Comparison of ENCODE assay signal across 9 cellular contexts in genomic region chr20:13221673-13222318, GRCh38. TPM values are rescaled to one million over a fixed set of nuclear protein-coding genes. Genes with fewer than 3 reads are reported as not detected.
A peak's percentile ranks its signal among the peaks of the same experiment; 100 is the strongest.
DNase-seq lines count a peak whose midpoint lies in the region; ATAC-seq and TF ChIP-seq lines count a peak whose summit lies in the region.
"Had no signal": no experiment of that assay in that cellular context is flagged by ENCODE, and none has a peak within 500 bp of the region (broad histone marks: within the 10 kb centered on the region; RNA-seq: fewer than 3 reads in every experiment).

No MANE protein-coding gene starts in this region.

- no peak overlapping the region for H3K4me2 ChIP-seq in OCI-LY7 (ENCODE audit: low read length)

- CTCF ChIA-PET in OCI-LY7 (lab: Charles Lee; ENCODE audit: unreplicated experiment), result no interaction called here

- H3K9me3 ChIP-seq in duodenal mucosa (ENCODE audit: control insufficient read depth in 1 of 2, low read length in 2 of 2), result no peaks in the 10 kb centered on the region
- H3K9me3 ChIP-seq in lung (ENCODE audit: control insufficient read depth in 2 of 2, insufficient read depth in 1 of 2, low read length in 1 of 2), result peaks cover 0 to 2% of the 10 kb centered on the region in 2 donors
- H3K9me3 ChIP-seq in OCI-LY7 (ENCODE audit: low read length), result no peaks in the 10 kb centered on the region
- H3K9me3 ChIP-seq: neutrophil had no signal

- WGBS in lung, 2 donors, result 3 to 4% methylated on average over 39 to 59 of the region's 59 CpGs

- TF ChIP-seq CTCF in lung (IDR thresholded peaks at IDR 0.05; ENCODE audit: control extremely low read depth, extremely low read depth) (no peak), OCI-LY7 (conservative IDR thresholded peaks at IDR 0.05; ENCODE audit: low read length) (no peak)

- POLR2A ChIA-PET in OCI-LY7 (lab: Charles Lee), result no interaction called here

- DNase-seq in NCI-H1105 (lab: John Stamatoyannopoulos, UW), result peak; percentile 72
- peak; percentile 79 for DNase-seq in activated CD4-positive, alpha-beta T cell treated with anti-CD3 and anti-CD28 coated beads for 48 hours
- peak; percentile 40 for DNase-seq in lung (ENCODE audit: low spot score)
- DNase-seq in stimulated activated CD4-positive, alpha-beta T cell treated with anti-CD3 and anti-CD28 coated beads, TNF-alpha, amount 100 ng/mL, for 1 hour (ENCODE audit: low read depth in 3 of 3, low spot score in 1 of 3), result peak in 2 of 3 donors; percentile 37 to 49
- DNase-seq in OCI-LY7 (ENCODE audit: low spot score), result no peak

- H3K27ac ChIP-seq in duodenal mucosa (ENCODE audit: low read depth, low read length) (no peak overlapping the region), lung (ENCODE audit: low read depth in 1 of 2, low read length in 1 of 2) (peak overlapping the region in 1 of 2 donors; percentile 17), OCI-LY7 (ENCODE audit: low read depth, low read length, poor library complexity, severe bottlenecking) (no peak overlapping the region)
- H3K27ac ChIP-seq: neutrophil had no signal

- no peak overlapping the region for H2AFZ ChIP-seq in OCI-LY7 (ENCODE audit: low read length)

- H3K9ac ChIP-seq in duodenal mucosa (ENCODE audit: low read depth in 1 of 2, low read length in 2 of 2), result no peak overlapping the region

- H3K4me3 ChIP-seq in duodenal mucosa (ENCODE audit: low read depth in 1 of 2, low read length in 2 of 2), result peak overlapping the region; percentile 1 to 55
- peak overlapping the region; percentile 40 for H3K4me3 ChIP-seq in lung
- H3K4me3 ChIP-seq in OCI-LY7 (ENCODE audit: low read depth, low read length, poor library complexity, severe bottlenecking), result no peak overlapping the region

- H3K79me2 ChIP-seq in OCI-LY7 (ENCODE audit: insufficient read depth, low read depth, low read length), result no peaks in the 10 kb centered on the region

- peak; percentile 89 for ATAC-seq in GM18502 (IDR thresholded peaks at IDR 0.05; ENCODE audit: poor library complexity, unreplicated experiment)
- ATAC-seq in HG02610 (IDR thresholded peaks at IDR 0.05; ENCODE audit: unreplicated experiment), result peak; percentile 92
- ATAC-seq in lung (ENCODE audit: insufficient read depth, low FRiP score), result peak; percentile 63

- intact Hi-C loops in OCI-LY7 (cut with micrococcal nuclease; ENCODE audit: unreplicated experiment), result no loop called here

- H3K36me3 ChIP-seq in duodenal mucosa (ENCODE audit: control insufficient read depth in 1 of 2, insufficient read depth in 2 of 2, low read length in 2 of 2), result no peaks in the 10 kb centered on the region
- no peaks in the 10 kb centered on the region for H3K36me3 ChIP-seq in lung (ENCODE audit: control insufficient read depth in 2 of 2, insufficient read depth in 2 of 2, low read length in 2 of 2)
- H3K36me3 ChIP-seq in OCI-LY7 (ENCODE audit: insufficient read depth, low read length), result no peaks in the 10 kb centered on the region
- H3K36me3 ChIP-seq: neutrophil had no signal

- no peaks in the 10 kb centered on the region for H4K20me1 ChIP-seq in OCI-LY7 (ENCODE audit: insufficient read depth, low read length)

- H3K27me3 ChIP-seq in duodenal mucosa (ENCODE audit: control insufficient read depth in 1 of 2, insufficient read depth in 2 of 2, low read length in 2 of 2), result peaks cover 44 to 55% of the 10 kb centered on the region in 2 donors
- H3K27me3 ChIP-seq in lung (ENCODE audit: control insufficient read depth, insufficient read depth), result no peaks in the 10 kb centered on the region

- H3K4me1 ChIP-seq in duodenal mucosa (ENCODE audit: control insufficient read depth in 1 of 2, insufficient read depth in 2 of 2, low read length in 2 of 2) (peaks cover 12 to 16% of the 10 kb centered on the region in 2 donors), lung (ENCODE audit: control insufficient read depth in 2 of 2, insufficient read depth in 2 of 2, low read length in 2 of 2) (peaks cover 0 to 14% of the 10 kb centered on the region in 2 donors), OCI-LY7 (ENCODE audit: insufficient read depth, low read length, poor library complexity, severe bottlenecking) (no peaks in the 10 kb centered on the region)

- H3K9me2 ChIP-seq in OCI-LY7 (ENCODE audit: insufficient read depth, low read length), result no peaks in the 10 kb centered on the region

- no TSS peak for BruUV-seq in OCI-LY7 (replicated peaks; lab: Mats Ljungman, UMichigan)

RNA-seq across cellular contexts. Expression of gene ISM1, which starts 0.7 kb away (rescaled TPM):
- total RNA-seq in lung, result 10 to 100 TPM in 1 of 2 donors, 1 to 10 TPM in 1; 3.4 to 13.6 TPM
- 1 to 10 TPM; 1.6 to 2.3 TPM for polyA plus RNA-seq in lung
- not detected in 2 replicates for total RNA-seq in OCI-LY7 (2014; rRNA removed; shearing (Covaris generic))
- total RNA-seq in OCI-LY7 (2022), result not detected in 2 replicates

Comparison
In these comparisons a context has a peak if more than half of its experiments do, and no peak if none do; other contexts are left out.
1. RNA of gene ISM1, which starts 0.7 kb away (total RNA-seq): 3.4 to 13.6 TPM in lung; not detected in OCI-LY7; every median in the first group is over 4 times any median in the second.
2. Peak in every context shown above with its lines, with median percentiles within 50 percentile points of each other: ATAC-seq.